In the genomic region with DNA sequence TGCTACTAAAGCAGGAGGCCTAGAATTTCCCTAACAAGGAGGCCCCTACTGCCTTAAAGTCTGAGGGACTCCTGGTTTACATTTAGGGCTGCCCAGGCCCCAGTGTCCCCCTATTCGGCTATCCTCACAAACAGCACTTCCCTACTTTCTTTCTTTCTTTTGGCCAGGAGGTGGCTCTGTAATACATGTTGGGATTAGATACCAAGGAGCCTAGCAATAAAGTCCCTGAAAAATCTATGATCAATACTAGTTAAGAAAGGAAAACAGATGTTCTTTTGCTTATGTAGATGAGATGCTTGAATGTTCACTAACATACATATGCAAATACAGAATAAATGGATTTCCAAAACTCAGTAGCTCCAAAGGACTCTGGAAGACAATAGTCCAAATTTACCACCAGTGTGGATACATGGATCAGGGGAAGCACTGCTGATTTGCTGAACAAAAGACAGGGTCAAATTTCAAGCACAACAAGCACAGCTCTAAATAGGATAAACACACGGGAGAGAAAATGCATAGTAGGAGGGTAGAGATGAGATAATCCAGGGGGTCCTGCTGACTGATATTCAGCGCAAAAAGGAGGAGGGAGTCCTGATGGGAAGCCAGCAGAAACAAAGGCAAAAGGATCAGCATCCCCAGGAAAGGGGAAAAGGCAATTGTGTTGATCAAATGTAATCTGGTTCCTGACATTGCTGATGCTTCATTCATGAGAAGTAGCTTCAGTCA, we compare ENCODE assay signal across 9 cellular contexts.
DNase-seq lines count a peak whose midpoint lies in the region; ATAC-seq and TF ChIP-seq lines count a peak whose summit lies in the region.
"Had no signal": no experiment of that assay in that cellular context is flagged by ENCODE, and none has a peak within 500 bp of the region (broad histone marks: within the 10 kb centered on the region; RNA-seq: fewer than 3 reads in every experiment).

No MANE protein-coding gene starts in this region.

- ATAC-seq in T-cell (replicated peaks in 1 of 4): no peak
- no peak for ATAC-seq in GM19324 (IDR thresholded peaks at IDR 0.05; ENCODE audit: low FRiP score, unreplicated experiment)

- H3K27ac Mint-ChIP-seq in brain: peak overlapping the region; percentile 26 to 80 (median 43)
- peak overlapping the region; percentile 88 for H3K27ac Mint-ChIP-seq in mesothelial cell of epicardium
- H3K27ac Mint-ChIP-seq in T-cell: no peak overlapping the region
- H3K27ac Mint-ChIP-seq in immature natural killer cell: no peak overlapping the region

- H3K9me3 Mint-ChIP-seq in brain (peaks cover 0 to 2% (median 0%) of the 10 kb centered on the region in 5 experiments), mesothelial cell of epicardium (no peaks in the 10 kb centered on the region), T-cell (peaks cover 0 to 6% (median 3%) of the 10 kb centered on the region in 3 donors), immature natural killer cell (peaks cover 0 to 7% (median 0%) of the 10 kb centered on the region in 6 donors)

- POLR2A ChIA-PET in T-cell (lab: Charles Lee): no interaction called here

- CTCF ChIA-PET in T-cell (lab: Charles Lee): no interaction called here

- H3K4me1 Mint-ChIP-seq in brain (peaks cover 37% of the 10 kb centered on the region), mesothelial cell of epicardium (peaks cover 32% of the 10 kb centered on the region), T-cell (no peaks in the 10 kb centered on the region), immature natural killer cell (no peaks in the 10 kb centered on the region)

- in situ Hi-C loops in KBM-7 (cut with MboI; ENCODE audit: low pct_unique_long_range_greater_than_20kb, low sequenced_read_pairs): no loop called here

- DNase-seq in DMS153 (lab: John Stamatoyannopoulos, UW) (peak; percentile 77), NCI-H2081 (lab: John Stamatoyannopoulos, UW) (peak; percentile 31 to 66), mesothelial cell of epicardium (ENCODE audit: low spot score in 2 of 2, unreplicated experiment in 2 of 2) (no peak), T-cell (no peak), KBM-7 (no peak), immature natural killer cell (no peak)
- DNase-seq: activated CD4-positive, CD25-positive, alpha-beta regulatory T cell had no signal

- H3K27me3 Mint-ChIP-seq in brain: peaks cover 3% of the 10 kb centered on the region
- no peaks in the 10 kb centered on the region for H3K27me3 Mint-ChIP-seq in mesothelial cell of epicardium (ENCODE audit: low read depth)
- H3K27me3 Mint-ChIP-seq in T-cell: no peaks in the 10 kb centered on the region
- H3K27me3 Mint-ChIP-seq in immature natural killer cell (ENCODE audit: low read depth in 3 of 3): peaks cover 0 to 4% (median 0%) of the 10 kb centered on the region in 3 donors

- peak overlapping the region in 1 of 5 experiments; percentile 14 for H3K4me3 Mint-ChIP-seq in brain
- H3K4me3 Mint-ChIP-seq in mesothelial cell of epicardium: no peak overlapping the region
- no peak overlapping the region for H3K4me3 Mint-ChIP-seq in T-cell
- no peak overlapping the region for H3K4me3 Mint-ChIP-seq in immature natural killer cell

- H3K36me3 Mint-ChIP-seq in brain (no peaks in the 10 kb centered on the region), mesothelial cell of epicardium (no peaks in the 10 kb centered on the region), T-cell (no peaks in the 10 kb centered on the region), immature natural killer cell (no peaks in the 10 kb centered on the region)

- TF ChIP-seq CTCF in brain (conservative IDR thresholded peaks at IDR 0.05) (peak; percentile 59 to 72), mesothelial cell of epicardium (IDR thresholded peaks at IDR 0.05; ENCODE audit: unreplicated experiment) (no peak)

Comparison
In these comparisons a context has a peak if more than half of its experiments do, and no peak if none do; other contexts are left out.
1. DNase-seq: peak in DMS153 (single experiment) and NCI-H2081 (2 of 2); none in mesothelial cell of epicardium (0 of 2), T-cell (0 of 34), KBM-7 (single experiment) and immature natural killer cell (0 of 3).
2. H3K27ac Mint-ChIP-seq: peak in brain (5 of 5) and mesothelial cell of epicardium (single experiment); none in T-cell (0 of 2) and immature natural killer cell (0 of 6).